ENCODE assay signal across 29 cellular contexts in genomic region chr7:55361560-55361959, GRCh38.
"Had no signal": no experiment of that assay in that cellular context is flagged by ENCODE, and none has a peak within 500 bp of the region (broad histone marks: within the 10 kb centered on the region; RNA-seq: fewer than 3 reads in every experiment).

No MANE protein-coding gene starts in this region.

- H3K4me1 ChIP-seq: breast epithelium, colonic mucosa, foreskin keratinocyte had no signal

- H3K36me3 ChIP-seq: ascending aorta, breast epithelium, cardiac muscle cell, colonic mucosa, gastrocnemius medialis, heart left ventricle had no signal

- ATAC-seq: activated naive CD4-positive, alpha-beta T cell treated with anti-CD3 and anti-CD28 coated beads, Interleukin-2, amount 50 U/mL, for 72 hours; activated T-cell treated with anti-CD3 and anti-CD28 coated beads, Interleukin-2, amount 50 U/mL, for 72 hours; esophagus mucosa; foreskin keratinocyte; gastrocnemius medialis; heart left ventricle; WTC11 had no signal

- H3K27me3 ChIP-seq: ascending aorta, breast epithelium, cardiac muscle cell, colonic mucosa, gastrocnemius medialis had no signal

- H3K4me3 ChIP-seq: ascending aorta, breast epithelium, cardiac muscle cell, colonic mucosa, gastrocnemius medialis, heart left ventricle had no signal

- H3K36me3 Mint-ChIP-seq: brain had no signal

- H3K27ac ChIP-seq: ascending aorta, cardiac muscle cell, colonic mucosa, foreskin keratinocyte, gastrocnemius medialis, heart left ventricle had no signal

- H3K27ac Mint-ChIP-seq: activated CD4-positive, alpha-beta memory T cell treated with anti-CD3 and anti-CD28 coated beads for 36 hours; activated naive CD4-positive, alpha-beta T cell treated with anti-CD3 and anti-CD28 coated beads, Interleukin-2, amount 10 ng/mL, durations not matched to agents 7 days and 5 days; activated naive CD4-positive, alpha-beta T cell treated with anti-CD3 and anti-CD28 coated beads, Interleukin-2, amount 50 U/mL, for 72 hours; activated naive CD8-positive, alpha-beta T cell treated with anti-CD3 and anti-CD28 coated beads, Interleukin-2, amount 10 ng/mL, durations not matched to agents 7 days and 5 days; activated T-cell treated with anti-CD3 and anti-CD28 coated beads, Interleukin-2, amount 50 U/mL, for 24 hours; activated T-cell treated with anti-CD3 and anti-CD28 coated beads, Interleukin-2, amount 50 U/mL, for 72 hours; endodermal cell; WTC11 had no signal

- H3K9me3 Mint-ChIP-seq: activated CD4-positive, alpha-beta memory T cell treated with anti-CD3 and anti-CD28 coated beads for 36 hours; activated naive CD4-positive, alpha-beta T cell treated with anti-CD3 and anti-CD28 coated beads, Interleukin-2, amount 10 ng/mL, durations not matched to agents 7 days and 5 days; activated naive CD4-positive, alpha-beta T cell treated with anti-CD3 and anti-CD28 coated beads, Interleukin-2, amount 50 U/mL, for 72 hours; activated naive CD8-positive, alpha-beta T cell treated with anti-CD3 and anti-CD28 coated beads, Interleukin-2, amount 10 ng/mL, durations not matched to agents 7 days and 5 days; activated T-cell treated with anti-CD3 and anti-CD28 coated beads, Interleukin-2, amount 50 U/mL, for 24 hours; activated T-cell treated with anti-CD3 and anti-CD28 coated beads, Interleukin-2, amount 50 U/mL, for 72 hours; endodermal cell had no signal

- H3K9me3 ChIP-seq: ascending aorta, breast epithelium, colonic mucosa, gastrocnemius medialis, heart left ventricle had no signal

- DNase-seq: activated CD4-positive, alpha-beta memory T cell treated with anti-CD3 and anti-CD28 coated beads for 36 hours; activated CD4-positive, alpha-beta T cell treated with anti-CD3 and anti-CD28 coated beads for 1 hour; activated CD4-positive, alpha-beta T cell treated with anti-CD3 and anti-CD28 coated beads for 4 hours; activated CD4-positive, alpha-beta T cell treated with anti-CD3 and anti-CD28 coated beads, Interleukin-2, amount 50 U/mL, for 1 hour; activated CD8-positive, alpha-beta memory T cell treated with anti-CD3 and anti-CD28 coated beads, Interleukin-2, amount 50 U/mL, for 48 hours; activated gamma-delta T cell; activated naive CD4-positive, alpha-beta T cell; activated naive CD4-positive, alpha-beta T cell treated with anti-CD3 and anti-CD28 coated beads, Interleukin-2, amount 10 ng/mL, durations not matched to agents 7 days and 5 days; activated naive CD8-positive, alpha-beta T cell treated with anti-CD3 and anti-CD28 coated beads, Interleukin-2, amount 10 ng/mL, durations not matched to agents 7 days and 5 days; activated T-cell treated with anti-CD3 and anti-CD28 coated beads for 4 hours; activated T-cell treated with anti-CD3 and anti-CD28 coated beads, Interleukin-2, amount 50 U/mL, for 24 hours; activated T-cell treated with anti-CD3 and anti-CD28 coated beads, Interleukin-2, amount 50 U/mL, for 72 hours; central memory CD4-positive, alpha-beta T cell; cerebellar nuclear complex; colonic mucosa; effector CD8-positive, alpha-beta T cell; endodermal cell; foreskin keratinocyte; gastrocnemius medialis; glutamatergic neuron; heart left ventricle; T-helper 2 cell had no signal

- H3K4me3 Mint-ChIP-seq: activated CD4-positive, alpha-beta memory T cell treated with anti-CD3 and anti-CD28 coated beads for 36 hours; activated naive CD4-positive, alpha-beta T cell treated with anti-CD3 and anti-CD28 coated beads, Interleukin-2, amount 10 ng/mL, durations not matched to agents 7 days and 5 days; activated naive CD8-positive, alpha-beta T cell treated with anti-CD3 and anti-CD28 coated beads, Interleukin-2, amount 10 ng/mL, durations not matched to agents 7 days and 5 days; activated T-cell treated with anti-CD3 and anti-CD28 coated beads, Interleukin-2, amount 50 U/mL, for 24 hours; activated T-cell treated with anti-CD3 and anti-CD28 coated beads, Interleukin-2, amount 50 U/mL, for 72 hours; endodermal cell; WTC11 had no signal
